In the genomic region with DNA sequence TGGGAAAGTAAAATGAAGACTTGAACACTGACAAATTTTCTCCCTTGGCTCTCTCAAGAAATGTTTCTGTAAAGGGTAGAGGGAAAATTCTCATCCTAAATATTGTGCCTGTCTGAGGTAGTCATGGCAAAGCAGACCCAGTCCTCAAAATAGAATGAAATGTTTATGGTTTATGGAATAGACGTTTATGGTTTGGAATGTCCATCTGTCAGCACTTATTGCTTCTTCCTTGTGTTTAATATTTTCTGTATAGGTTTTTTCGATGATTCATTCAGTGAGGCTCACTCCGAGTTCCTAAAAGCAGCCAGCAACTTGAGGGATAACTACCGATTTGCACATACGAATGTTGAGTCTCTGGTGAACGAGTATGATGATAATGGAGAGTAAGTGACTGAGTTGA, we compare ENCODE assay signal across 26 cellular contexts. TPM values are rescaled to one million over a fixed set of nuclear protein-coding genes. Genes with fewer than 3 reads are reported as not detected.
DNase-seq lines count a peak whose midpoint lies in the region; TF ChIP-seq lines count a peak whose summit lies in the region.
"Had no signal": no experiment of that assay in that cellular context is flagged by ENCODE, and none has a peak within 500 bp of the region (broad histone marks: within the 10 kb centered on the region; RNA-seq: fewer than 3 reads in every experiment).

No MANE protein-coding gene starts in this region.

- no peak overlapping the region for H3K4me3 ChIP-seq in esophagus muscularis mucosa
- H3K4me3 ChIP-seq in CD8-positive, alpha-beta memory T cell (ENCODE audit: low read length), result no peak overlapping the region
- H3K4me3 ChIP-seq: left ventricle myocardium inferior, mucosa of descending colon, prostate gland, skin epidermis had no signal

- WGBS in esophagus muscularis mucosa, result 49% methylated on average over 6 of the region's 6 CpGs

- no peak for TF ChIP-seq EP300 in esophagus muscularis mucosa (IDR thresholded peaks at IDR 0.05)

- peaks cover 11% of the 10 kb centered on the region; the same call in 1 of the 2 replicates for H3K4me1 Mint-ChIP-seq in HFFc6 (ENCODE audit: low read depth)
- H3K4me1 Mint-ChIP-seq in CD8-positive, alpha-beta memory T cell, result peaks cover 0 to 5% (median 0%) of the 10 kb centered on the region in 3 donors
- H3K4me1 Mint-ChIP-seq: neural crest cell; stimulated activated naive CD8-positive, alpha-beta T cell treated with anti-CD3 and anti-CD28 coated beads, Interleukin-15, amount 100 ng/mL, for 72 hours had no signal

- intact Hi-C loops in esophagus muscularis mucosa (cut with DNase I), result no loop called here

- no peak for TF ChIP-seq POLR2A in esophagus muscularis mucosa (IDR thresholded peaks at IDR 0.05; ENCODE audit: low read depth)

- H3K36me3 Mint-ChIP-seq in HFFc6 (ENCODE audit: low read depth), result peaks cover 13% of the 10 kb centered on the region
- H3K36me3 Mint-ChIP-seq in CD8-positive, alpha-beta memory T cell, result peaks cover 4 to 81% (median 19%) of the 10 kb centered on the region in 3 donors

- peak overlapping the region; percentile 14 to 61 (median 48) for H3K27ac ChIP-seq in esophagus muscularis mucosa (replicated peaks in 1 of 4)
- no peak overlapping the region for H3K27ac ChIP-seq in CD8-positive, alpha-beta memory T cell (ENCODE audit: low read depth, low read length)
- H3K27ac ChIP-seq: HL-60, left ventricle myocardium inferior, prostate gland, skin epidermis had no signal

- CTCF ChIA-PET in CD8-positive, alpha-beta memory T cell (lab: Charles Lee), result no interaction called here

- H3K9me3 ChIP-seq in esophagus muscularis mucosa, result no peaks in the 10 kb centered on the region
- H3K9me3 ChIP-seq in CD8-positive, alpha-beta memory T cell (ENCODE audit: low read length), result no peaks in the 10 kb centered on the region
- H3K9me3 ChIP-seq: left ventricle myocardium inferior, mucosa of descending colon, prostate gland had no signal

- peak overlapping the region; percentile 37 for H3K27ac Mint-ChIP-seq in HFFc6
- H3K27ac Mint-ChIP-seq in CD8-positive, alpha-beta memory T cell, result peak overlapping the region in 3 of 8 donors; percentile 21 to 70 (median 42)
- H3K27ac Mint-ChIP-seq: activated CD8-positive, alpha-beta T cell treated with anti-CD3 and anti-CD28 coated beads, Interleukin-2, amount 10 ng/mL, durations not matched to agents 7 days and 5 days had no signal

- H3K9me3 Mint-ChIP-seq in HFFc6, result no peaks in the 10 kb centered on the region
- H3K9me3 Mint-ChIP-seq in CD8-positive, alpha-beta memory T cell, result no peaks in the 10 kb centered on the region
- H3K9me3 Mint-ChIP-seq: neural crest cell; stimulated activated naive CD8-positive, alpha-beta T cell treated with anti-CD3 and anti-CD28 coated beads, Interleukin-15, amount 100 ng/mL, for 72 hours had no signal

- peaks cover 67 to 100% (median 86%) of the 10 kb centered on the region in 4 donors for H3K36me3 ChIP-seq in esophagus muscularis mucosa
- peaks cover 49% of the 10 kb centered on the region for H3K36me3 ChIP-seq in CD8-positive, alpha-beta memory T cell (ENCODE audit: insufficient read depth, low read length)

- no peaks in the 10 kb centered on the region for H3K27me3 ChIP-seq in esophagus muscularis mucosa
- H3K27me3 ChIP-seq in CD8-positive, alpha-beta memory T cell (ENCODE audit: insufficient read depth, low read length, poor library complexity, severe bottlenecking), result no peaks in the 10 kb centered on the region

- H3K4me3 Mint-ChIP-seq in HFFc6, result no peak overlapping the region
- H3K4me3 Mint-ChIP-seq in CD8-positive, alpha-beta memory T cell, result no peak overlapping the region
- H3K4me3 Mint-ChIP-seq: activated CD8-positive, alpha-beta T cell treated with anti-CD3 and anti-CD28 coated beads, Interleukin-2, amount 10 ng/mL, durations not matched to agents 7 days and 5 days; neural crest cell; stimulated activated naive CD8-positive, alpha-beta T cell treated with anti-CD3 and anti-CD28 coated beads, Interleukin-15, amount 100 ng/mL, for 72 hours had no signal

- no peaks in the 10 kb centered on the region for H3K27me3 Mint-ChIP-seq in HFFc6 (ENCODE audit: insufficient read depth)
- H3K27me3 Mint-ChIP-seq in CD8-positive, alpha-beta memory T cell, result no peaks in the 10 kb centered on the region
- H3K27me3 Mint-ChIP-seq: stimulated activated naive CD8-positive, alpha-beta T cell treated with anti-CD3 and anti-CD28 coated beads, Interleukin-15, amount 100 ng/mL, for 72 hours had no signal

- H3K4me1 ChIP-seq in esophagus muscularis mucosa, result peaks cover 6 to 25% (median 22%) of the 10 kb centered on the region in 4 donors
- no peaks in the 10 kb centered on the region for H3K4me1 ChIP-seq in CD8-positive, alpha-beta memory T cell (ENCODE audit: insufficient read depth, low read length)
- H3K4me1 ChIP-seq: prostate gland had no signal

- no peak for TF ChIP-seq CTCF in HFFc6 (IDR thresholded peaks at IDR 0.05)
- TF ChIP-seq CTCF in esophagus muscularis mucosa (IDR thresholded peaks at IDR 0.05), result no peak

- POLR2A ChIA-PET in CD8-positive, alpha-beta memory T cell (lab: Charles Lee), result no interaction called here

- DNase-seq in ELR (ENCODE audit: low read depth), result peak; percentile 6
- no peak for DNase-seq in HFFc6
- DNase-seq in esophagus muscularis mucosa (ENCODE audit: extremely low spot score), result no peak
- DNase-seq in germinal center (ENCODE audit: low spot score), result no peak
- DNase-seq in globus pallidus (ENCODE audit: low spot score), result no peak
- no peak for DNase-seq in CD8-positive, alpha-beta memory T cell
- DNase-seq: activated CD8-positive, alpha-beta T cell treated with anti-CD3 and anti-CD28 coated beads, Interleukin-2, amount 10 ng/mL, durations not matched to agents 7 days and 5 days; activated T-cell treated with anti-CD3 and anti-CD28 coated beads, Interleukin-2, amount 50 U/mL, for 48 hours; AML-193; DND-41; KBM-7; left ventricle myocardium inferior; mucosa of descending colon; MV-4-11; NCI-H1694 treated with DMSO at 0.1 percent for 48 hours; NCI-H2227 treated with DMSO at 0.1 percent for 48 hours; NCI-H774; SHP77; stimulated activated CD4-positive, alpha-beta T cell treated with anti-CD3 and anti-CD28 coated beads, Interleukin-4, amount 100 ng/mL, for 1 hour; stimulated activated naive CD8-positive, alpha-beta T cell treated with anti-CD3 and anti-CD28 coated beads, Interleukin-15, amount 100 ng/mL, for 72 hours; T-helper 2 cell; trophoblast cell had no signal

RNA-seq across cellular contexts. Expression of gene ELL3, which starts 13.9 kb away (rescaled TPM):
- total RNA-seq in HFFc6 (2021; fragmentation: NEBNext Ultra II Directional; extraction: Animal tissue kit (Norgen Biotek cat#: 25700)), result 1 to 10 TPM in 4 of 6 experiments, under 1 TPM in 2; 0.91 to 1.5 (median 1.1) TPM
- total RNA-seq in esophagus muscularis mucosa, result 1 to 10 TPM; 3.0 to 7.7 (median 4.1) TPM
- 1 to 10 TPM in 1 of 2 experiments, under 1 TPM in 1; 0.49 to 1.8 TPM for total RNA-seq in CD8-positive, alpha-beta memory T cell
- 0.24 TPM for polyA plus RNA-seq in CD8-positive, alpha-beta memory T cell

RNA-seq across cellular contexts. Expression of gene PDIA3, which starts 16.6 kb away (rescaled TPM):
- 100 to 1,000 TPM; 586 to 721 (median 660) TPM for total RNA-seq in HFFc6 (2021; fragmentation: NEBNext Ultra II Directional; extraction: Animal tissue kit (Norgen Biotek cat#: 25700))
- total RNA-seq in esophagus muscularis mucosa, result 100 to 1,000 TPM in 2 of 4 donors, 10 to 100 TPM in 2; 70.6 to 256 (median 101) TPM
- total RNA-seq in CD8-positive, alpha-beta memory T cell, result 100 to 1,000 TPM; 336 to 338 TPM
- polyA plus RNA-seq in CD8-positive, alpha-beta memory T cell, result 383 TPM

RNA-seq across cellular contexts. Expression of gene SERF2, which starts 29.3 kb away (rescaled TPM):
- 1,000 to 10,000 TPM in 5 of 6 experiments, 100 to 1,000 TPM in 1; 908 to 1,158 (median 1,046) TPM for total RNA-seq in HFFc6 (2021; fragmentation: NEBNext Ultra II Directional; extraction: Animal tissue kit (Norgen Biotek cat#: 25700))
- total RNA-seq in esophagus muscularis mucosa, result 100 to 1,000 TPM; 625 to 874 (median 721) TPM
- total RNA-seq in CD8-positive, alpha-beta memory T cell, result 100 to 1,000 TPM; 624 to 632 TPM
- 1,932 TPM for polyA plus RNA-seq in CD8-positive, alpha-beta memory T cell

RNA-seq across cellular contexts. Expression of gene SERINC4, which starts 37.2 kb away (rescaled TPM):
- under 1 TPM in 3 of 6 experiments, not detected in 3; 0.07 to 0.11 (median 0.09) TPM for total RNA-seq in HFFc6 (2021; fragmentation: NEBNext Ultra II Directional; extraction: Animal tissue kit (Norgen Biotek cat#: 25700))
- total RNA-seq in esophagus muscularis mucosa, result not detected
- total RNA-seq in CD8-positive, alpha-beta memory T cell, result under 1 TPM; 0.20 to 0.26 TPM
- 2.2 TPM for polyA plus RNA-seq in CD8-positive, alpha-beta memory T cell

RNA-seq across cellular contexts. Expression of gene HYPK, which starts 37.6 kb away (rescaled TPM):
- total RNA-seq in HFFc6 (2021; fragmentation: NEBNext Ultra II Directional; extraction: Animal tissue kit (Norgen Biotek cat#: 25700)), result 10 to 100 TPM; 12.3 to 33.8 (median 19.3) TPM
- total RNA-seq in esophagus muscularis mucosa, result 10 to 100 TPM in 1 of 4 donors, 1 to 10 TPM in 3; 4.8 to 12.0 (median 9.4) TPM
- 10 to 100 TPM; 28.5 to 32.7 TPM for total RNA-seq in CD8-positive, alpha-beta memory T cell
- polyA plus RNA-seq in CD8-positive, alpha-beta memory T cell, result 11.9 TPM
